14 cellular contexts compared by ENCODE assay signal in the genomic region with DNA sequence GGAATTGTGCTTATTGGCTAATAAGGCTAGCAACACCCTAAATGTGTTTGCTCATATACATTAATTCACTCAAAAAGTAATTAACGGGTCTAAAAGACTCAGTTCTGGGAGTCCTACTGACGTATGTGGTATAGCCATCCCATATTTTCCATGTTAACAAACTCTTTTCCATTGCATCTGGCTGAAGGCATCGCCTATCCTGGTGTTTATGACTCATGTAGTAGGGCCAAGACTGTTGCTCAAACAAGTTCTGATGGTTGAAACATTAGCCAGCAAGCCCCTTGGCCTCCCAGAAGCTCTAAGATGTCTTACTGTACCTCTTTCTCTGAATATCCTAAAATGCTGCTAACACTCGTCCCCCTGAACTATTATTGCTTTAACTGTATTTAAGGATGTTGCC.
DNase-seq lines count a peak whose midpoint lies in the region; ATAC-seq and TF ChIP-seq lines count a peak whose summit lies in the region.
"Had no signal": no experiment of that assay in that cellular context is flagged by ENCODE, and none has a peak within 500 bp of the region (broad histone marks: within the 10 kb centered on the region; RNA-seq: fewer than 3 reads in every experiment).

No MANE protein-coding gene starts in this region.

- no peak overlapping the region for H3K4me3 Mint-ChIP-seq in WTC11

- H3K27ac ChIP-seq in brain microvascular endothelial cell (peak overlapping the region; percentile 80), left lung (no peak overlapping the region)
- H3K27ac ChIP-seq: adrenal gland, KMS-11, SK-N-MC had no signal

- CTCF ChIA-PET in WTC11 (lab: Charles Lee) = no interaction called here

- H3K4me3 ChIP-seq in MG63 = no peak overlapping the region
- H3K4me3 ChIP-seq in brain microvascular endothelial cell (ENCODE audit: low read depth, low read length) = no peak overlapping the region
- H3K4me3 ChIP-seq in left lung = no peak overlapping the region
- no peak overlapping the region for H3K4me3 ChIP-seq in BE2C (ENCODE audit: low read depth, low read length)
- H3K4me3 ChIP-seq: adrenal gland, SK-N-MC had no signal

- peaks cover 17% of the 10 kb centered on the region for H3K4me1 Mint-ChIP-seq in WTC11

- peaks cover 3% of the 10 kb centered on the region; the same call in 1 of the 2 replicates for H3K9me3 ChIP-seq in MG63
- no peaks in the 10 kb centered on the region for H3K9me3 ChIP-seq in left lung
- H3K9me3 ChIP-seq in BE2C = no peaks in the 10 kb centered on the region
- H3K9me3 ChIP-seq: adrenal gland had no signal

- TF ChIP-seq CTCF in brain microvascular endothelial cell (IDR thresholded peaks at IDR 0.05; ENCODE audit: low read depth, low read length, missing control alignments) = no peak
- no peak for TF ChIP-seq CTCF in left lung (IDR thresholded peaks at IDR 0.05)
- TF ChIP-seq CTCF in BE2C (IDR thresholded peaks at IDR 0.05; ENCODE audit: low read depth, low read length) = no peak
- TF ChIP-seq CTCF in WTC11 (IDR thresholded peaks at IDR 0.05) = no peak

- H3K36me3 Mint-ChIP-seq in WTC11 = no peaks in the 10 kb centered on the region

- intact Hi-C loops in left lung (cut with DNase I) = no loop called here

- H3K27ac Mint-ChIP-seq in WTC11 = no peak overlapping the region

- H3K27me3 ChIP-seq in MG63 (no peaks in the 10 kb centered on the region), brain microvascular endothelial cell (replicated peaks) (no peaks in the 10 kb centered on the region), left lung (no peaks in the 10 kb centered on the region), BE2C (no peaks in the 10 kb centered on the region)
- H3K27me3 ChIP-seq: adrenal gland had no signal

- H3K36me3 ChIP-seq in MG63 (no peaks in the 10 kb centered on the region), brain microvascular endothelial cell (replicated peaks) (no peaks in the 10 kb centered on the region), left lung (no peaks in the 10 kb centered on the region), BE2C (no peaks in the 10 kb centered on the region)
- H3K36me3 ChIP-seq: adrenal gland had no signal

- H3K4me1 ChIP-seq in left lung (peaks cover 5 to 29% of the 10 kb centered on the region in 2 donors), BE2C (peaks cover 9% of the 10 kb centered on the region)

- POLR2A ChIA-PET in WTC11 (lab: Charles Lee) = no interaction called here

- ATAC-seq in left lung (peak; percentile 37), WTC11 (no peak), HG03571 (IDR thresholded peaks at IDR 0.05; ENCODE audit: unreplicated experiment) (no peak)

- DNase-seq in AG20443 (ENCODE audit: low spot score) (peak; percentile 79), MG63 (peak; percentile 5), brain microvascular endothelial cell (peak; percentile 77), left lung (no peak), BE2C (no peak), WTC11 (ENCODE audit: low spot score) (no peak), hypothalamus (lab: John Stamatoyannopoulos, UW) (no peak)
- DNase-seq: activated CD4-positive, alpha-beta T cell treated with anti-CD3 and anti-CD28 coated beads, Interleukin-2, amount 50 U/mL, for 4 hours; adrenal gland; left cardiac atrium; nucleus accumbens had no signal

- H3K27me3 Mint-ChIP-seq in WTC11 (ENCODE audit: low read depth) = no peaks in the 10 kb centered on the region

- in situ Hi-C loops in brain microvascular endothelial cell (cut with HindIII; ENCODE audit: low pct_ligation_motif_present, low sequenced_read_pairs) = no loop called here

- H3K9me3 Mint-ChIP-seq in WTC11 = no peaks in the 10 kb centered on the region

TF ChIP-seq in WTC11, 78 proteins besides CTCF, POLR2A, EP300 and RAD21:
- TF ChIP-seq JAZF1 (CRISPR knock-in tag; IDR thresholded peaks at IDR 0.05) (no peak), ESRRA (CRISPR knock-in tag; IDR thresholded peaks at IDR 0.05; ENCODE audit: borderline replicate concordance) (no peak), SMAD4 (CRISPR knock-in tag; IDR thresholded peaks at IDR 0.05) (no peak), ZBTB21 (CRISPR knock-in tag; IDR thresholded peaks at IDR 0.05; ENCODE audit: borderline replicate concordance) (no peak), CREM (CRISPR knock-in tag; IDR thresholded peaks at IDR 0.05) (no peak), TCF7 (CRISPR knock-in tag; IDR thresholded peaks at IDR 0.05; ENCODE audit: low read depth) (no peak), SP1 (CRISPR knock-in tag; conservative IDR thresholded peaks at IDR 0.05) (no peak), NFATC4 (CRISPR knock-in tag; IDR thresholded peaks at IDR 0.05) (no peak), NR1H2 (CRISPR knock-in tag; IDR thresholded peaks at IDR 0.05) (no peak), ATF1 (CRISPR knock-in tag; IDR thresholded peaks at IDR 0.05) (no peak)
- TF ChIP-seq, protein P1, sequence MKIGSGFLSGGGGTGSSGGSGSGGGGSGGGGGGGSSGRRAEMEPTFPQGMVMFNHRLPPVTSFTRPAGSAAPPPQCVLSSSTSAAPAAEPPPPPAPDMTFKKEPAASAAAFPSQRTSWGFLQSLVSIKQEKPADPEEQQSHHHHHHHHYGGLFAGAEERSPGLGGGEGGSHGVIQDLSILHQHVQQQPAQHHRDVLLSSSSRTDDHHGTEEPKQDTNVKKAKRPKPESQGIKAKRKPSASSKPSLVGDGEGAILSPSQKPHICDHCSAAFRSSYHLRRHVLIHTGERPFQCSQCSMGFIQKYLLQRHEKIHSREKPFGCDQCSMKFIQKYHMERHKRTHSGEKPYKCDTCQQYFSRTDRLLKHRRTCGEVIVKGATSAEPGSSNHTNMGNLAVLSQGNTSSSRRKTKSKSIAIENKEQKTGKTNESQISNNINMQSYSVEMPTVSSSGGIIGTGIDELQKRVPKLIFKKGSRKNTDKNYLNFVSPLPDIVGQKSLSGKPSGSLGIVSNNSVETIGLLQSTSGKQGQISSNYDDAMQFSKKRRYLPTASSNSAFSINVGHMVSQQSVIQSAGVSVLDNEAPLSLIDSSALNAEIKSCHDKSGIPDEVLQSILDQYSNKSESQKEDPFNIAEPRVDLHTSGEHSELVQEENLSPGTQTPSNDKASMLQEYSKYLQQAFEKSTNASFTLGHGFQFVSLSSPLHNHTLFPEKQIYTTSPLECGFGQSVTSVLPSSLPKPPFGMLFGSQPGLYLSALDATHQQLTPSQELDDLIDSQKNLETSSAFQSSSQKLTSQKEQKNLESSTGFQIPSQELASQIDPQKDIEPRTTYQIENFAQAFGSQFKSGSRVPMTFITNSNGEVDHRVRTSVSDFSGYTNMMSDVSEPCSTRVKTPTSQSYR (CRISPR knock-in tag; IDR thresholded peaks at IDR 0.05) = no peak
- TF ChIP-seq, protein P2, sequence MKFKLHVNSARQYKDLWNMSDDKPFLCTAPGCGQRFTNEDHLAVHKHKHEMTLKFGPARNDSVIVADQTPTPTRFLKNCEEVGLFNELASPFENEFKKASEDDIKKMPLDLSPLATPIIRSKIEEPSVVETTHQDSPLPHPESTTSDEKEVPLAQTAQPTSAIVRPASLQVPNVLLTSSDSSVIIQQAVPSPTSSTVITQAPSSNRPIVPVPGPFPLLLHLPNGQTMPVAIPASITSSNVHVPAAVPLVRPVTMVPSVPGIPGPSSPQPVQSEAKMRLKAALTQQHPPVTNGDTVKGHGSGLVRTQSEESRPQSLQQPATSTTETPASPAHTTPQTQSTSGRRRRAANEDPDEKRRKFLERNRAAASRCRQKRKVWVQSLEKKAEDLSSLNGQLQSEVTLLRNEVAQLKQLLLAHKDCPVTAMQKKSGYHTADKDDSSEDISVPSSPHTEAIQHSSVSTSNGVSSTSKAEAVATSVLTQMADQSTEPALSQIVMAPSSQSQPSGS (CRISPR knock-in tag; IDR thresholded peaks at IDR 0.05; ENCODE audit: borderline replicate concordance, low read depth) = no peak
- TF ChIP-seq, protein P3, sequence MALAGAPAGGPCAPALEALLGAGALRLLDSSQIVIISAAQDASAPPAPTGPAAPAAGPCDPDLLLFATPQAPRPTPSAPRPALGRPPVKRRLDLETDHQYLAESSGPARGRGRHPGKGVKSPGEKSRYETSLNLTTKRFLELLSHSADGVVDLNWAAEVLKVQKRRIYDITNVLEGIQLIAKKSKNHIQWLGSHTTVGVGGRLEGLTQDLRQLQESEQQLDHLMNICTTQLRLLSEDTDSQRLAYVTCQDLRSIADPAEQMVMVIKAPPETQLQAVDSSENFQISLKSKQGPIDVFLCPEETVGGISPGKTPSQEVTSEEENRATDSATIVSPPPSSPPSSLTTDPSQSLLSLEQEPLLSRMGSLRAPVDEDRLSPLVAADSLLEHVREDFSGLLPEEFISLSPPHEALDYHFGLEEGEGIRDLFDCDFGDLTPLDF (CRISPR knock-in tag; IDR thresholded peaks at IDR 0.05) = no peak
- TF ChIP-seq, protein P4, sequence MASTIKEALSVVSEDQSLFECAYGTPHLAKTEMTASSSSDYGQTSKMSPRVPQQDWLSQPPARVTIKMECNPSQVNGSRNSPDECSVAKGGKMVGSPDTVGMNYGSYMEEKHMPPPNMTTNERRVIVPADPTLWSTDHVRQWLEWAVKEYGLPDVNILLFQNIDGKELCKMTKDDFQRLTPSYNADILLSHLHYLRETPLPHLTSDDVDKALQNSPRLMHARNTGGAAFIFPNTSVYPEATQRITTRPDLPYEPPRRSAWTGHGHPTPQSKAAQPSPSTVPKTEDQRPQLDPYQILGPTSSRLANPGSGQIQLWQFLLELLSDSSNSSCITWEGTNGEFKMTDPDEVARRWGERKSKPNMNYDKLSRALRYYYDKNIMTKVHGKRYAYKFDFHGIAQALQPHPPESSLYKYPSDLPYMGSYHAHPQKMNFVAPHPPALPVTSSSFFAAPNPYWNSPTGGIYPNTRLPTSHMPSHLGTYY (CRISPR knock-in tag; IDR thresholded peaks at IDR 0.05) = no peak
TF ChIP-seq in WTC11: peak in this region for 0.

Comparison
In these comparisons a context has a peak if more than half of its experiments do, and no peak if none do; other contexts are left out.
1. DNase-seq: peak in AG20443 (single experiment), MG63 (single experiment) and brain microvascular endothelial cell (single experiment); none in left lung (0 of 2), BE2C (single experiment), WTC11 (single experiment) and hypothalamus (0 of 51).